In the genomic region with DNA sequence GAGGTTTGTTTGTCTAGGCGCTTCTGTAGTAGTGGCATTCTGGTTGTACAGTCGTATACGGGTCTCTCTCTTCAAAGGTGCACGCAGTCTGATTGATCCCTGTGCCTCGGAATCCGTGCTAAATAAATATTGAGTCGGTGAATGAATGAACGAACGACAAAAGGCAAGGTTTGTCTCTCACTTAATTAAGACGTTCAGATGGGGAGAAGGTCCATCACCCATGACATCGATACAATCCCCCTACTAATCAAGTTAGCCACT, we compare ENCODE assay signal across 1 cellular context.
TF ChIP-seq lines count a peak whose summit lies in the region.

No MANE protein-coding gene starts in this region.

TF ChIP-seq in HEK293, 187 proteins besides CTCF, POLR2A, EP300 and RAD21 (continued from another document):
- TF ChIP-seq, protein P1, sequence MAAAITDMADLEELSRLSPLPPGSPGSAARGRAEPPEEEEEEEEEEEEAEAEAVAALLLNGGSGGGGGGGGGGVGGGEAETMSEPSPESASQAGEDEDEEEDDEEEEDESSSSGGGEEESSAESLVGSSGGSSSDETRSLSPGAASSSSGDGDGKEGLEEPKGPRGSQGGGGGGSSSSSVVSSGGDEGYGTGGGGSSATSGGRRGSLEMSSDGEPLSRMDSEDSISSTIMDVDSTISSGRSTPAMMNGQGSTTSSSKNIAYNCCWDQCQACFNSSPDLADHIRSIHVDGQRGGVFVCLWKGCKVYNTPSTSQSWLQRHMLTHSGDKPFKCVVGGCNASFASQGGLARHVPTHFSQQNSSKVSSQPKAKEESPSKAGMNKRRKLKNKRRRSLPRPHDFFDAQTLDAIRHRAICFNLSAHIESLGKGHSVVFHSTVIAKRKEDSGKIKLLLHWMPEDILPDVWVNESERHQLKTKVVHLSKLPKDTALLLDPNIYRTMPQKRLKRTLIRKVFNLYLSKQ (tag by site-specific recombination; IDR thresholded peaks at IDR 0.05; ENCODE audit: borderline replicate concordance), result no peak
- TF ChIP-seq ZNF747 (tag by site-specific recombination; IDR thresholded peaks at IDR 0.05), result no peak
- no peak for TF ChIP-seq ZBTB1 (tag by site-specific recombination; IDR thresholded peaks at IDR 0.05)
- TF ChIP-seq ZNF132 (tag by site-specific recombination; IDR thresholded peaks at IDR 0.05; ENCODE audit: borderline replicate concordance), result no peak
- TF ChIP-seq ZNF629 (tag by site-specific recombination; IDR thresholded peaks at IDR 0.05), result no peak
- TF ChIP-seq, protein P2, sequence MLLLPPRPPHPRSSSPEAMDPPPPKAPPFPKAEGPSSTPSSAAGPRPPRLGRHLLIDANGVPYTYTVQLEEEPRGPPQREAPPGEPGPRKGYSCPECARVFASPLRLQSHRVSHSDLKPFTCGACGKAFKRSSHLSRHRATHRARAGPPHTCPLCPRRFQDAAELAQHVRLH (tag by site-specific recombination; IDR thresholded peaks at IDR 0.05), result no peak
- no peak for TF ChIP-seq ZNF214 (tag by site-specific recombination; IDR thresholded peaks at IDR 0.05; ENCODE audit: borderline replicate concordance)
